ENCODE assay signal across 8 cellular contexts in genomic region chr17:78272181-78272913, GRCh38. TPM values are rescaled to one million over a fixed set of nuclear protein-coding genes. Genes with fewer than 3 reads are reported as not detected.
DNase-seq lines count a peak whose midpoint lies in the region; ATAC-seq and TF ChIP-seq lines count a peak whose summit lies in the region.

No MANE protein-coding gene starts in this region.

- no peak for ATAC-seq in GM21381 (IDR thresholded peaks at IDR 0.05; ENCODE audit: unreplicated experiment)

- H3K9ac ChIP-seq in skeletal muscle tissue (ENCODE audit: low read depth in 1 of 3, low read length in 3 of 3), result peak overlapping the region in 2 of 3 donors; percentile 35 to 70

- H3K4me1 ChIP-seq in cardiac muscle cell (ENCODE audit: low read depth) (peaks cover 48% of the 10 kb centered on the region), skeletal muscle tissue (ENCODE audit: control insufficient read depth in 3 of 3, insufficient read depth in 3 of 3, low read length in 3 of 3) (peaks cover 7 to 20% (median 10%) of the 10 kb centered on the region in 3 donors)

- intact Hi-C loops in CD14-positive monocyte (cut with micrococcal nuclease), result no loop called here

- H3K9me3 Mint-ChIP-seq in CD14-positive monocyte, result peaks cover 0 to 2% (median 0%) of the 10 kb centered on the region in 7 donors

- H3K4me3 Mint-ChIP-seq in CD14-positive monocyte, result peak overlapping the region; percentile 70 to 88

- H3K4me1 Mint-ChIP-seq in CD14-positive monocyte, result peaks cover 13% of the 10 kb centered on the region

- H3K36me3 Mint-ChIP-seq in CD14-positive monocyte, result peaks cover 0 to 3% of the 10 kb centered on the region in 2 donors

- peak overlapping the region; percentile 59 for H3K27ac ChIP-seq in cardiac muscle cell
- no peak overlapping the region for H3K27ac ChIP-seq in skeletal muscle tissue (ENCODE audit: low read depth, low read length)

- H3K9me3 ChIP-seq in cardiac muscle cell (ENCODE audit: low read depth), result no peaks in the 10 kb centered on the region
- no peaks in the 10 kb centered on the region for H3K9me3 ChIP-seq in skeletal muscle tissue (ENCODE audit: control insufficient read depth in 3 of 3, low read length in 3 of 3)

- H3K27me3 Mint-ChIP-seq in CD14-positive monocyte (ENCODE audit: low read depth in 3 of 3), result peaks cover 10 to 31% (median 18%) of the 10 kb centered on the region in 3 donors

- H3K27me3 ChIP-seq in cardiac muscle cell (no peaks in the 10 kb centered on the region), skeletal muscle tissue (ENCODE audit: control insufficient read depth in 3 of 3, insufficient read depth in 3 of 3, low read length in 3 of 3) (peaks cover 0 to 8% (median 3%) of the 10 kb centered on the region in 3 donors)

- no peaks in the 10 kb centered on the region for H3K36me3 ChIP-seq in cardiac muscle cell
- H3K36me3 ChIP-seq in skeletal muscle tissue (ENCODE audit: control insufficient read depth in 3 of 3, insufficient read depth in 3 of 3, low read length in 3 of 3), result peaks cover 0 to 4% (median 0%) of the 10 kb centered on the region in 3 donors

- H3K4me3 ChIP-seq in cardiac muscle cell (no peak overlapping the region), skeletal muscle tissue (ENCODE audit: low read length in 3 of 3) (peak overlapping the region in 1 of 3 donors; percentile 15)

- peak overlapping the region in 2 of 7 donors; percentile 64 to 74 for H3K27ac Mint-ChIP-seq in CD14-positive monocyte

- TF ChIP-seq CTCF in CD14-positive monocyte (IDR thresholded peaks at IDR 0.05), result no peak
- TF ChIP-seq CTCF in cardiac muscle cell (IDR thresholded peaks at IDR 0.05; ENCODE audit: low read depth, low read length), result no peak

- DNase-seq in CD14-positive monocyte (ENCODE audit: low spot score) (peak; percentile 83), NCI-H146 (lab: John Stamatoyannopoulos, UW) (peak; percentile 54), cardiac muscle cell (ENCODE audit: low read depth in 1 of 2, low spot score in 1 of 2) (peak; percentile 65 to 93), NK-92 (lab: John Stamatoyannopoulos, UW; ENCODE audit: unreplicated experiment) (no peak), occipital lobe (lab: John Stamatoyannopoulos, UW) (no peak)
- DNase-seq in activated T-cell treated with anti-CD3 and anti-CD28 coated beads, Interleukin-2, amount 50 U/mL, for 1 hour, result peak; percentile 71

RNA-seq across cellular contexts. Expression of gene TMEM235, which starts 40.9 kb away (rescaled TPM):
- not detected for polyA plus RNA-seq in CD14-positive monocyte
- total RNA-seq in cardiac muscle cell, result 2.0 and 5.2 TPM in 2 replicates
- 1.7 and 2.3 TPM in 2 replicates for polyA plus RNA-seq in cardiac muscle cell
- total RNA-seq in skeletal muscle tissue, result not detected
- total RNA-seq in occipital lobe, result not detected

RNA-seq across cellular contexts. Expression of gene BIRC5, which starts 58.3 kb away (rescaled TPM):
- not detected for polyA plus RNA-seq in CD14-positive monocyte
- total RNA-seq in cardiac muscle cell, result 15.0 and 65.2 TPM in 2 replicates
- 17.7 and 112 TPM in 2 replicates for polyA plus RNA-seq in cardiac muscle cell
- 11.0 TPM for total RNA-seq in skeletal muscle tissue
- total RNA-seq in occipital lobe, result 7.3 TPM

Comparison
In these comparisons a context has a peak if more than half of its experiments do, and no peak if none do; other contexts are left out.
1. DNase-seq: peak in CD14-positive monocyte (single experiment), NCI-H146 (single experiment), activated T-cell treated with anti-CD3 and anti-CD28 coated beads, Interleukin-2, amount 50 U/mL, for 1 hour (single experiment) and cardiac muscle cell (2 of 2); none in NK-92 (single experiment) and occipital lobe (single experiment).